8 cellular contexts compared by ENCODE assay signal in genomic region chr19:17718988-17719711, GRCh38. TPM values are rescaled to one million over a fixed set of nuclear protein-coding genes. Genes with fewer than 3 reads are reported as not detected.
DNase-seq lines count a peak whose midpoint lies in the region; ATAC-seq lines count a peak whose summit lies in the region.

Gene MAP1S, plus strand, starts transcription at chr19:17719480. Its CDS starts 23 bp downstream, at chr19:17719503.

- peak within 1 kb of the TSS; percentile 61 for H3K4me2 ChIP-seq in mesendoderm (ENCODE audit: low read length)

- H3K36me3 ChIP-seq in endocrine pancreas (ENCODE audit: control insufficient read depth, insufficient read depth, low read length) (no peaks in the 10 kb centered on the region), mesendoderm (ENCODE audit: control insufficient read depth, insufficient read depth, low read length) (no peaks in the 10 kb centered on the region)

- no CpG with 5 or more reads among the region's 52 CpGs for WGBS in mesendoderm (ENCODE audit: extremely low coverage, insufficient coverage, low lambda C conversion rate)

- H2AK5ac ChIP-seq in mesendoderm (ENCODE audit: low read length): no peak within 1 kb of the TSS

- peak within 1 kb of the TSS; percentile 16 for H3K27ac ChIP-seq in mesendoderm (ENCODE audit: low read depth, low read length)

- H3K4me3 ChIP-seq in endocrine pancreas (ENCODE audit: control insufficient read depth, insufficient read depth, low read length): peak within 1 kb of the TSS; percentile 56
- H3K4me3 ChIP-seq in mesendoderm (ENCODE audit: low read length): peak within 1 kb of the TSS; percentile 56

- peaks cover 24% of the 10 kb centered on the region for H3K79me2 ChIP-seq in mesendoderm (ENCODE audit: control insufficient read depth, insufficient read depth, low read length)

- DNase-seq in DMS153 treated with DMSO at 0.1 percent for 48 hours (lab: John Stamatoyannopoulos, UW; ENCODE audit: unreplicated experiment) (peak; percentile 25), DMS153 (lab: John Stamatoyannopoulos, UW) (no peak), NCI-H82 (lab: John Stamatoyannopoulos, UW) (peak; percentile 94), mesendoderm (peak; percentile 86)
- DNase-seq in activated CD8-positive, alpha-beta memory T cell treated with anti-CD3 and anti-CD28 coated beads for 4 hours (ENCODE audit: low read depth in 2 of 2): peak; percentile 28 to 32
- peak; percentile 26 to 45 for DNase-seq in stimulated activated CD8-positive, alpha-beta memory T cell treated with anti-CD3 and anti-CD28 coated beads, Interleukin-15, amount 100 ng/mL, for 4 hours (ENCODE audit: low read depth in 2 of 2)

- no peaks in the 10 kb centered on the region for H3K9me3 ChIP-seq in endocrine pancreas (ENCODE audit: control insufficient read depth, low read length)

- peak; percentile 72 for ATAC-seq in HG03025 (IDR thresholded peaks at IDR 0.05; ENCODE audit: low FRiP score, unreplicated experiment)

- H3K56ac ChIP-seq in mesendoderm (ENCODE audit: low read length): peak within 1 kb of the TSS; percentile 78

- H3K18ac ChIP-seq in mesendoderm (ENCODE audit: low read length): peak within 1 kb of the TSS; percentile 97

- H3K23ac ChIP-seq in mesendoderm (ENCODE audit: low read length): peak within 1 kb of the TSS; percentile 48

- H3K9ac ChIP-seq in endocrine pancreas (ENCODE audit: control insufficient read depth, insufficient read depth, low read length) (peak within 1 kb of the TSS; percentile 69), mesendoderm (ENCODE audit: low read length) (peak within 1 kb of the TSS; percentile 64)

- no peak within 1 kb of the TSS for H2BK15ac ChIP-seq in mesendoderm (replicated peaks; ENCODE audit: low read depth)

- no peak within 1 kb of the TSS for H4K5ac ChIP-seq in mesendoderm (ENCODE audit: low read length)

- peak within 1 kb of the TSS; percentile 72 for H3K4ac ChIP-seq in mesendoderm (ENCODE audit: low read depth, low read length)

- peaks cover 19% of the 10 kb centered on the region for H3K79me1 ChIP-seq in mesendoderm (ENCODE audit: low read length)

- peak within 1 kb of the TSS; percentile 94 for H4K8ac ChIP-seq in mesendoderm (ENCODE audit: low read depth, low read length)

- no peak within 1 kb of the TSS for H2BK5ac ChIP-seq in mesendoderm (ENCODE audit: low read length)

- H3K4me1 ChIP-seq in endocrine pancreas (ENCODE audit: control insufficient read depth, insufficient read depth, low read length) (no peaks in the 10 kb centered on the region), mesendoderm (ENCODE audit: control insufficient read depth, low read depth, low read length) (peaks cover 4% of the 10 kb centered on the region)

- H3K27me3 ChIP-seq in endocrine pancreas (ENCODE audit: control insufficient read depth, insufficient read depth, low read length) (no peaks in the 10 kb centered on the region), mesendoderm (ENCODE audit: insufficient read depth, low read length, poor library complexity) (no peaks in the 10 kb centered on the region)

- no peak within 1 kb of the TSS for H2BK120ac ChIP-seq in mesendoderm (ENCODE audit: low read depth, low read length)

RNA-seq across cellular contexts. Expression of gene MAP1S, which starts in this region (rescaled TPM):
- 51.4 TPM for polyA plus RNA-seq in mesendoderm (2013, experiment 1 of 2)
- 54.7 TPM for polyA plus RNA-seq in mesendoderm (2013, experiment 2 of 2)
